Comparison of ENCODE assay signal across 20 cellular contexts in the genomic region with DNA sequence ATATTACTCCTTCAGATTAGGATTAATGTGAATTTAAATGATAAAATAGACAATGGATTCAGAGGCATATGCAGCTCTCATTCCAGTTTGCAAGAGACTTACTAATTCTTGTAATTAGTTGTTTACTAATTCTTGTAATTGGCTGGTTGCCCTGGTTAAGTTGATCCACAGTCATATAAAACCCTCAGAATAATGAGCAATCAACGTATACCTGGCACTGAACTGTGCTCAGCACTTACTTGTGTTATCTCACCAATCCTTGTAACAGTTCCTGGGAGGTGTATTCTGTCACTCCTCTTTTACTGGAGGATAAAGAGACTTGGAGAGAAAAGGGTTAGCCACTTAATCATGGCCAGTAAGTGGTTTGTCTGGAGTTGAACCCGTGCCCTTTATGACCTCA. TPM values are rescaled to one million over a fixed set of nuclear protein-coding genes. Genes with fewer than 3 reads are reported as not detected.
DNase-seq lines count a peak whose midpoint lies in the region; ATAC-seq, FAIRE-seq and TF ChIP-seq lines count a peak whose summit lies in the region.
"Had no signal": no experiment of that assay in that cellular context is flagged by ENCODE, and none has a peak within 500 bp of the region (broad histone marks: within the 10 kb centered on the region; RNA-seq: fewer than 3 reads in every experiment).

No MANE protein-coding gene starts in this region.

- peaks cover 10% of the 10 kb centered on the region for H3K4me1 Mint-ChIP-seq in activated T-cell treated with anti-CD3 and anti-CD28 coated beads, Interleukin-2, amount 50 U/mL, for 72 hours (ENCODE audit: low read depth)
- H3K4me1 Mint-ChIP-seq in activated T-cell treated with anti-CD3 and anti-CD28 coated beads, Interleukin-2, amount 50 U/mL, for 4 hours (ENCODE audit: low read depth) = peaks cover 9% of the 10 kb centered on the region
- no peaks in the 10 kb centered on the region for H3K4me1 Mint-ChIP-seq in neural progenitor cell

- no peak for TF ChIP-seq CTCF in neural progenitor cell (IDR thresholded peaks at IDR 0.05)

- no peaks in the 10 kb centered on the region for H3K79me2 ChIP-seq in neural progenitor cell (ENCODE audit: low read depth)

- H3K9ac ChIP-seq in neural progenitor cell = no peak overlapping the region

- H4K20me1 ChIP-seq in neural progenitor cell (ENCODE audit: low read depth) = no peaks in the 10 kb centered on the region

- H3K9me3 ChIP-seq in neural progenitor cell (ENCODE audit: low read depth) = no peaks in the 10 kb centered on the region
- H3K9me3 ChIP-seq: BE2C had no signal

- H3K27me3 ChIP-seq in neural progenitor cell = no peaks in the 10 kb centered on the region

- no peak overlapping the region for H2AFZ ChIP-seq in neural progenitor cell (replicated peaks)
- H2AFZ ChIP-seq: GM23338 had no signal

- H3K27ac Mint-ChIP-seq in activated T-cell treated with anti-CD3 and anti-CD28 coated beads, Interleukin-2, amount 50 U/mL, for 72 hours = no peak overlapping the region
- H3K27ac Mint-ChIP-seq in neural progenitor cell = no peak overlapping the region
- H3K27ac Mint-ChIP-seq: CD8-positive, alpha-beta memory T cell; GM23338; HFFc6 had no signal

- H3K36me3 ChIP-seq in neural progenitor cell = no peaks in the 10 kb centered on the region
- H3K36me3 ChIP-seq: BE2C had no signal

- H3K4me3 ChIP-seq in neural progenitor cell = no peak overlapping the region
- H3K4me3 ChIP-seq: GM23338 had no signal

- FAIRE-seq in HTR-8/SVneo (lab: Jason Lieb, UNC) = no peak
- FAIRE-seq: A204.1, H54 had no signal

- no peak overlapping the region for H3K27ac ChIP-seq in neural progenitor cell
- H3K27ac ChIP-seq: HL-60 had no signal

- in situ Hi-C loops in SK-MEL-5 (cut with HindIII; ENCODE audit: low pct_unique_long_range_greater_than_20kb, low sequenced_read_pairs) = no loop called here

- H3K36me3 Mint-ChIP-seq in activated T-cell treated with anti-CD3 and anti-CD28 coated beads, Interleukin-2, amount 50 U/mL, for 72 hours (ENCODE audit: insufficient read depth in 2 of 2) = peaks cover 3 to 8% of the 10 kb centered on the region in 2 donors
- H3K36me3 Mint-ChIP-seq in activated T-cell treated with anti-CD3 and anti-CD28 coated beads, Interleukin-2, amount 50 U/mL, for 4 hours (ENCODE audit: insufficient read depth) = peaks cover 44% of the 10 kb centered on the region
- no peaks in the 10 kb centered on the region for H3K36me3 Mint-ChIP-seq in neural progenitor cell

- no peak overlapping the region for H3K4me3 Mint-ChIP-seq in activated T-cell treated with anti-CD3 and anti-CD28 coated beads, Interleukin-2, amount 50 U/mL, for 72 hours
- no peak overlapping the region for H3K4me3 Mint-ChIP-seq in activated T-cell treated with anti-CD3 and anti-CD28 coated beads, Interleukin-2, amount 50 U/mL, for 4 hours
- H3K4me3 Mint-ChIP-seq in neural progenitor cell = no peak overlapping the region
- H3K4me3 Mint-ChIP-seq: CD4-positive, CD25-positive, alpha-beta regulatory T cell; CD8-positive, alpha-beta memory T cell; GM23338; HFFc6 had no signal

- H3F3A ChIP-seq in neural progenitor cell (ENCODE audit: low read depth) = no peaks in the 10 kb centered on the region

- H3K4me2 ChIP-seq in neural progenitor cell = no peak overlapping the region
- H3K4me2 ChIP-seq: GM23338 had no signal

- no peaks in the 10 kb centered on the region for H3K9me3 Mint-ChIP-seq in activated T-cell treated with anti-CD3 and anti-CD28 coated beads, Interleukin-2, amount 50 U/mL, for 72 hours
- no peaks in the 10 kb centered on the region for H3K9me3 Mint-ChIP-seq in activated T-cell treated with anti-CD3 and anti-CD28 coated beads, Interleukin-2, amount 50 U/mL, for 4 hours
- no peaks in the 10 kb centered on the region for H3K9me3 Mint-ChIP-seq in neural progenitor cell
- H3K9me3 Mint-ChIP-seq: CD8-positive, alpha-beta memory T cell; GM23338; HFFc6 had no signal

- ATAC-seq in activated T-cell treated with anti-CD3 and anti-CD28 coated beads, Interleukin-2, amount 50 U/mL, for 72 hours (replicated peaks in 1 of 2) = peak; percentile 51 to 82
- ATAC-seq in activated T-cell treated with anti-CD3 and anti-CD28 coated beads, Interleukin-2, amount 50 U/mL, for 4 hours = no peak
- ATAC-seq: GM23338 had no signal

- H3K4me1 ChIP-seq in neural progenitor cell = no peaks in the 10 kb centered on the region
- H3K4me1 ChIP-seq: BE2C had no signal

- H3K27me3 Mint-ChIP-seq in activated T-cell treated with anti-CD3 and anti-CD28 coated beads, Interleukin-2, amount 50 U/mL, for 72 hours (ENCODE audit: low read depth) = no peaks in the 10 kb centered on the region
- no peaks in the 10 kb centered on the region for H3K27me3 Mint-ChIP-seq in activated T-cell treated with anti-CD3 and anti-CD28 coated beads, Interleukin-2, amount 50 U/mL, for 4 hours (ENCODE audit: low read depth)
- H3K27me3 Mint-ChIP-seq in neural progenitor cell (ENCODE audit: insufficient read depth, low read depth) = no peaks in the 10 kb centered on the region
- H3K27me3 Mint-ChIP-seq: CD4-positive, CD25-positive, alpha-beta regulatory T cell; CD8-positive, alpha-beta memory T cell had no signal

- no peak for DNase-seq in activated T-cell treated with anti-CD3 and anti-CD28 coated beads, Interleukin-2, amount 50 U/mL, for 72 hours
- DNase-seq in activated T-cell treated with anti-CD3 and anti-CD28 coated beads, Interleukin-2, amount 50 U/mL, for 4 hours = no peak
- DNase-seq in SK-MEL-5 (ENCODE audit: low read depth, low spot score) = peak; percentile 10
- peak; percentile 16 for DNase-seq in neural progenitor cell (ENCODE audit: low spot score)
- no peak for DNase-seq in dedifferentiated amniotic fluid mesenchymal stem cell (ENCODE audit: extremely low spot score)
- DNase-seq in HTR-8/SVneo (ENCODE audit: insufficient read length, low spot score) = no peak
- DNase-seq: ACHN; BE2C; C1 segment of cervical spinal cord; CD4-positive, CD25-positive, alpha-beta regulatory T cell; CD8-positive, alpha-beta memory T cell; COR-L47; DMS 273 treated with DMSO at 0.1 percent for 48 hours; HCEC 1CT; HFFc6; IMR-90 had no signal

RNA-seq across cellular contexts. Expression of gene HERC5, which starts 10.5 kb away (rescaled TPM):
- 10 to 100 TPM; 21.1 to 49.9 TPM for total RNA-seq in activated T-cell treated with anti-CD3 and anti-CD28 coated beads, Interleukin-2, amount 50 U/mL, for 72 hours
- 1 to 10 TPM; 2.3 to 5.0 (median 2.9) TPM for total RNA-seq in activated T-cell treated with anti-CD3 and anti-CD28 coated beads, Interleukin-2, amount 50 U/mL, for 4 hours
- total RNA-seq in SK-MEL-5 (2014; rRNA removed; shearing (Covaris generic)) = 5.3 and 6.1 TPM in 2 replicates
- 2.7 and 3.0 TPM in 2 replicates for polyA plus RNA-seq in SK-MEL-5 (2015; cell fraction: cytosol; rRNA removed)
- 3.0 and 3.1 TPM in 2 replicates for polyA plus RNA-seq in SK-MEL-5 (2015; cell fraction: nucleus; rRNA removed)
- total RNA-seq in neural progenitor cell (ENCODE audit: low replicate concordance) = 4.1 and 6.6 TPM in 2 replicates
- polyA plus RNA-seq: IMR-90 had no signal

RNA-seq across cellular contexts. Expression of gene PYURF, which starts 56.2 kb away (rescaled TPM):
- total RNA-seq in activated T-cell treated with anti-CD3 and anti-CD28 coated beads, Interleukin-2, amount 50 U/mL, for 72 hours = 10 to 100 TPM; 56.1 to 59.3 TPM
- total RNA-seq in activated T-cell treated with anti-CD3 and anti-CD28 coated beads, Interleukin-2, amount 50 U/mL, for 4 hours = 10 to 100 TPM; 71.2 to 73.1 (median 72.9) TPM
- total RNA-seq in SK-MEL-5 (2014; rRNA removed; shearing (Covaris generic)) = 142 and 153 TPM in 2 replicates
- polyA plus RNA-seq in SK-MEL-5 (2015; cell fraction: cytosol; rRNA removed) = 134 and 135 TPM in 2 replicates
- polyA plus RNA-seq in SK-MEL-5 (2015; cell fraction: nucleus; rRNA removed) = 35.7 and 39.8 TPM in 2 replicates
- total RNA-seq in neural progenitor cell (ENCODE audit: low replicate concordance) = 87.1 and 106 TPM in 2 replicates

Comparison
In these comparisons a context has a peak if more than half of its experiments do, and no peak if none do; other contexts are left out.
1. ATAC-seq: peak in activated T-cell treated with anti-CD3 and anti-CD28 coated beads, Interleukin-2, amount 50 U/mL, for 72 hours (2 of 2); none in activated T-cell treated with anti-CD3 and anti-CD28 coated beads, Interleukin-2, amount 50 U/mL, for 4 hours (0 of 2).
2. DNase-seq: peak in SK-MEL-5 (single experiment) and neural progenitor cell (single experiment); none in activated T-cell treated with anti-CD3 and anti-CD28 coated beads, Interleukin-2, amount 50 U/mL, for 72 hours (0 of 2), activated T-cell treated with anti-CD3 and anti-CD28 coated beads, Interleukin-2, amount 50 U/mL, for 4 hours (single experiment), dedifferentiated amniotic fluid mesenchymal stem cell (single experiment) and HTR-8/SVneo (single experiment).